Comparison of ENCODE assay signal across 1 cellular context in genomic region chr11:17012712-17013547, GRCh38.
TF ChIP-seq lines count a peak whose summit lies in the region.

No MANE protein-coding gene starts in this region.

TF ChIP-seq in HepG2, 621 proteins besides CTCF, POLR2A, EP300 and RAD21 (continued from another document and continues in another):
- TF ChIP-seq ZNF33A (CRISPR knock-in tag; IDR thresholded peaks at IDR 0.05; ENCODE audit: borderline replicate concordance) (no peak), ZNF678 (CRISPR knock-in tag; IDR thresholded peaks at IDR 0.05) (no peak), SNAPC2 (CRISPR knock-in tag; IDR thresholded peaks at IDR 0.05) (no peak), SALL2 (CRISPR knock-in tag; IDR thresholded peaks at IDR 0.05) (0 out of 2 replicates have a peak, but pooled peaks have one; percentile 30), ZNF83 (CRISPR knock-in tag; IDR thresholded peaks at IDR 0.05; ENCODE audit: borderline replicate concordance) (no peak), FOSL2 (CRISPR knock-in tag; IDR thresholded peaks at IDR 0.05) (peak; percentile 98), WIZ (CRISPR knock-in tag; IDR thresholded peaks at IDR 0.05) (no peak), ZFY (CRISPR knock-in tag; IDR thresholded peaks at IDR 0.05) (peak; percentile 7; the same call in 1 of the 2 replicates), ZNF383 (CRISPR knock-in tag; IDR thresholded peaks at IDR 0.05; ENCODE audit: borderline replicate concordance) (no peak), LCORL (IDR thresholded peaks at IDR 0.05) (no peak), LCORL (CRISPR knock-in tag; IDR thresholded peaks at IDR 0.05) (peak; percentile 81), CBX1 (IDR thresholded peaks at IDR 0.05; ENCODE audit: low read depth) (no peak), ZBTB40 (IDR thresholded peaks at IDR 0.05) (no peak), ZBTB40 (CRISPR knock-in tag; IDR thresholded peaks at IDR 0.05) (peak; percentile 15; the same call in 1 of the 2 replicates), EHMT2 (IDR thresholded peaks at IDR 0.05; ENCODE audit: borderline replicate concordance, low read depth, low read length) (no peak), UBTF (CRISPR knock-in tag; IDR thresholded peaks at IDR 0.05) (peak; percentile 88), PRDM4 (CRISPR knock-in tag; IDR thresholded peaks at IDR 0.05; ENCODE audit: borderline replicate concordance) (no peak), ZSCAN20 (CRISPR knock-in tag; IDR thresholded peaks at IDR 0.05; ENCODE audit: borderline replicate concordance) (no peak), ERF (CRISPR knock-in tag; IDR thresholded peaks at IDR 0.05) (peak; percentile 78), FOXC1 (CRISPR knock-in tag; IDR thresholded peaks at IDR 0.05; ENCODE audit: borderline replicate concordance) (no peak; the same call in 1 of the 2 replicates), HOMEZ (CRISPR knock-in tag; IDR thresholded peaks at IDR 0.05; ENCODE audit: low read depth) (peak; percentile 72), ZNF441 (CRISPR knock-in tag; IDR thresholded peaks at IDR 0.05; ENCODE audit: borderline replicate concordance) (peak; percentile 74; the same call in 1 of the 2 replicates), ZNF710 (CRISPR knock-in tag; IDR thresholded peaks at IDR 0.05; ENCODE audit: borderline replicate concordance) (peak; percentile 71), ZFX (CRISPR knock-in tag; IDR thresholded peaks at IDR 0.05; ENCODE audit: low read depth) (peak; percentile 56), ZBTB38 (CRISPR knock-in tag; IDR thresholded peaks at IDR 0.05) (peak; percentile 67), MAF1 (CRISPR knock-in tag; IDR thresholded peaks at IDR 0.05; ENCODE audit: borderline replicate concordance) (no peak), THYN1 (CRISPR knock-in tag; IDR thresholded peaks at IDR 0.05; ENCODE audit: borderline replicate concordance, low read depth) (no peak), FOXP1 (IDR thresholded peaks at IDR 0.05) (no peak), FOXP1 (CRISPR knock-in tag; IDR thresholded peaks at IDR 0.05) (peak; percentile 71), FOXO4 (CRISPR knock-in tag; conservative IDR thresholded peaks at IDR 0.05) (no peak), MLXIP (CRISPR knock-in tag; IDR thresholded peaks at IDR 0.05; ENCODE audit: borderline replicate concordance) (no peak), NR2F6 (IDR thresholded peaks at IDR 0.05) (peak; percentile 90), NR2F6 (CRISPR knock-in tag; IDR thresholded peaks at IDR 0.05) (peak; percentile 96), PPARG (CRISPR knock-in tag; conservative IDR thresholded peaks at IDR 0.05) (peak; percentile 97), FLYWCH1 (CRISPR knock-in tag; IDR thresholded peaks at IDR 0.05) (no peak), ZNF766 (CRISPR knock-in tag; IDR thresholded peaks at IDR 0.05; ENCODE audit: borderline replicate concordance) (no peak)
